In genomic region chr9:100731038-100731556, GRCh38 we compare ENCODE assay signal across 28 cellular contexts.
DNase-seq lines count a peak whose midpoint lies in the region; ATAC-seq, FAIRE-seq and TF ChIP-seq lines count a peak whose summit lies in the region.
"Had no signal": no experiment of that assay in that cellular context is flagged by ENCODE, and none has a peak within 500 bp of the region (broad histone marks: within the 10 kb centered on the region; RNA-seq: fewer than 3 reads in every experiment).

No MANE protein-coding gene starts in this region.

- H3K9me3 Mint-ChIP-seq in stimulated activated memory B cell treated with anti-CD40 and anti-IgM and Interleukin-4, amounts not matched to agents 10 μg/mL and 1 μg/mL and 100 μg/mL, for 72 hours = peaks cover 5% of the 10 kb centered on the region
- no peaks in the 10 kb centered on the region for H3K9me3 Mint-ChIP-seq in osteocyte (ENCODE audit: unreplicated experiment)

- H3K79me1 ChIP-seq in H1 (ENCODE audit: low read depth, low read length) (no peaks in the 10 kb centered on the region), neuronal stem cell (ENCODE audit: low read depth, low read length) (no peaks in the 10 kb centered on the region)

- H3K27me3 ChIP-seq in H1 (replicated peaks in 1 of 4; ENCODE audit: control insufficient read depth in 3 of 4, extremely low read depth in 1 of 4, insufficient read depth in 3 of 4, low read length in 3 of 4) (no peaks in the 10 kb centered on the region), neuronal stem cell (ENCODE audit: control insufficient read depth in 3 of 3, insufficient read depth in 3 of 3, low read depth in 1 of 3, low read length in 3 of 3) (no peaks in the 10 kb centered on the region)
- H3K27me3 ChIP-seq: BLaER1 treated with 17β-estradiol and CSF1 and Interleukin-3, amounts not matched to agents 10 nM and 100 nM had no signal

- TF ChIP-seq CTCF in C4-2B (conservative IDR thresholded peaks at IDR 0.05) (no peak), H1 (IDR thresholded peaks at IDR 0.05; ENCODE audit: control extremely low read depth in 1 of 3, insufficient read depth in 1 of 3, low read depth in 1 of 3, low read length in 3 of 3) (no peak), osteocyte (IDR thresholded peaks at IDR 0.05) (no peak)

- peak overlapping the region; percentile 17; the same call in 1 of the 2 replicates for H3K27ac ChIP-seq in C4-2B
- no peak overlapping the region for H3K27ac ChIP-seq in H1 (ENCODE audit: low read depth, low read length)
- no peak overlapping the region for H3K27ac ChIP-seq in neuronal stem cell (replicated peaks; ENCODE audit: low read length)
- H3K27ac ChIP-seq: 22Rv1; A549; BLaER1 treated with 17β-estradiol and CSF1 and Interleukin-3, amounts not matched to agents 10 nM and 100 nM had no signal

- H3K23ac ChIP-seq in H1 (ENCODE audit: insufficient read length) (no peak overlapping the region), neuronal stem cell (ENCODE audit: low read depth, low read length, poor library complexity) (no peak overlapping the region)

- no peak overlapping the region for H2BK5ac ChIP-seq in H1 (ENCODE audit: low read depth, low read length)
- H2BK5ac ChIP-seq in neuronal stem cell (ENCODE audit: low read length) = no peak overlapping the region

- no peak overlapping the region for H3K14ac ChIP-seq in H1 (ENCODE audit: insufficient read length)
- H3K14ac ChIP-seq in neuronal stem cell (ENCODE audit: low read length) = no peak overlapping the region

- TF ChIP-seq POLR2A in H1 (IDR thresholded peaks at IDR 0.05; ENCODE audit: control extremely low read depth in 1 of 2, low read depth in 2 of 2, low read length in 2 of 2) = no peak

- no peak overlapping the region for H3K56ac ChIP-seq in H1 (replicated peaks; ENCODE audit: insufficient read length, low read depth, low read length)

- no peak overlapping the region for H2BK12ac ChIP-seq in H1 (ENCODE audit: low read depth, low read length)
- H2BK12ac ChIP-seq in neuronal stem cell (ENCODE audit: low read length) = no peak overlapping the region

- H3K9me3 ChIP-seq in H1 (ENCODE audit: insufficient read depth in 2 of 2, low read depth in 1 of 2, low read length in 1 of 2) = peaks cover 0 to 4% of the 10 kb centered on the region in 2 experiments; a peak in 1 of 4 replicates
- H3K9me3 ChIP-seq in neuronal stem cell (replicated peaks in 1 of 2; ENCODE audit: control insufficient read depth in 2 of 2, insufficient read depth in 1 of 2, low read depth in 1 of 2, low read length in 2 of 2) = peaks cover 0 to 5% of the 10 kb centered on the region in 2 donors
- H3K9me3 ChIP-seq: A549 had no signal

- H2BK15ac ChIP-seq in H1 (ENCODE audit: low read length) (no peak overlapping the region), neuronal stem cell (ENCODE audit: low read length) (no peak overlapping the region)

- H3K4ac ChIP-seq in H1 (replicated peaks; ENCODE audit: insufficient read length, low read depth, low read length) (no peak overlapping the region), neuronal stem cell (ENCODE audit: low read length) (no peak overlapping the region)

- POLR2A ChIA-PET in H1 (lab: Charles Lee; ENCODE audit: partially characterized antibody) = no interaction called here

- no peaks in the 10 kb centered on the region for H3K27me3 Mint-ChIP-seq in stimulated activated memory B cell treated with anti-CD40 and anti-IgM and Interleukin-4, amounts not matched to agents 10 μg/mL and 1 μg/mL and 100 μg/mL, for 72 hours
- H3K27me3 Mint-ChIP-seq in osteocyte (ENCODE audit: unreplicated experiment) = no peaks in the 10 kb centered on the region
- H3K27me3 Mint-ChIP-seq: B cell; CD4-positive, alpha-beta memory T cell; CD4-positive, CD25-positive, alpha-beta regulatory T cell; CD8-positive, alpha-beta memory T cell had no signal

- no peaks in the 10 kb centered on the region for H4K20me1 ChIP-seq in H1 (replicated peaks in 1 of 2; ENCODE audit: control insufficient read depth in 1 of 2, insufficient read depth in 2 of 2, low read length in 2 of 2)
- H4K20me1 ChIP-seq: BLaER1 treated with 17β-estradiol and CSF1 and Interleukin-3, amounts not matched to agents 10 nM and 100 nM had no signal

- no peaks in the 10 kb centered on the region for H3K4me1 Mint-ChIP-seq in stimulated activated memory B cell treated with anti-CD40 and anti-IgM and Interleukin-4, amounts not matched to agents 10 μg/mL and 1 μg/mL and 100 μg/mL, for 72 hours
- H3K4me1 Mint-ChIP-seq in osteocyte (ENCODE audit: unreplicated experiment) = no peaks in the 10 kb centered on the region
- H3K4me1 Mint-ChIP-seq: B cell; CD14-positive monocyte; CD4-positive, alpha-beta memory T cell; CD4-positive, CD25-positive, alpha-beta regulatory T cell; CD8-positive, alpha-beta memory T cell had no signal

- H2AFZ ChIP-seq in H1 (ENCODE audit: low read length) (no peak overlapping the region), neuronal stem cell (ENCODE audit: low read length) (no peak overlapping the region)

- H2AK5ac ChIP-seq in H1 (ENCODE audit: low read depth, low read length) = peak overlapping the region; percentile 24; the same call in 1 of the 2 replicates
- H2AK5ac ChIP-seq in neuronal stem cell (ENCODE audit: low read depth, low read length) = peak overlapping the region; percentile 92

- CTCF ChIA-PET in H1 (lab: Charles Lee; ENCODE audit: partially characterized antibody) = interaction anchor here (0.6 to 3.0 kb wide), 6 partner anchors 17 to 388 kb away, joined by 3 to 11 read pairs (median 4); no protein-coding TSS in a partner anchor

- TF ChIP-seq RAD21 in H1 (IDR thresholded peaks at IDR 0.05 in 1 of 2, conservative IDR thresholded peaks at IDR 0.05 in 1 of 2; ENCODE audit: low read depth in 2 of 2, low read length in 2 of 2) = no peak

- H4K8ac ChIP-seq in H1 (ENCODE audit: extremely low read depth, insufficient read depth, low read length) (no peak overlapping the region), neuronal stem cell (ENCODE audit: low read depth, low read length) (peak overlapping the region; percentile 82)

- H3K27ac Mint-ChIP-seq in stimulated activated memory B cell treated with anti-CD40 and anti-IgM and Interleukin-4, amounts not matched to agents 10 μg/mL and 1 μg/mL and 100 μg/mL, for 72 hours = no peak overlapping the region
- H3K27ac Mint-ChIP-seq in osteocyte (ENCODE audit: unreplicated experiment) = no peak overlapping the region
- H3K27ac Mint-ChIP-seq: B cell; CD4-positive, alpha-beta memory T cell; CD4-positive, CD25-positive, alpha-beta regulatory T cell; CD8-positive, alpha-beta memory T cell had no signal

- H4K91ac ChIP-seq in H1 (replicated peaks; ENCODE audit: insufficient read length, low read length) (no peak overlapping the region), neuronal stem cell (ENCODE audit: low read depth, low read length, poor library complexity) (peak overlapping the region; percentile 85)

- ATAC-seq in stimulated activated memory B cell treated with anti-CD40 and anti-IgM and Interleukin-4, amounts not matched to agents 10 μg/mL and 1 μg/mL and 100 μg/mL, for 72 hours = peak; percentile 20
- ATAC-seq: A549, GM12878 had no signal

- H2BK120ac ChIP-seq in H1 (replicated peaks; ENCODE audit: low read depth, low read length) (no peak overlapping the region), neuronal stem cell (ENCODE audit: low read depth, low read length) (no peak overlapping the region)

- H3K4me2 ChIP-seq in H1 (ENCODE audit: insufficient read depth in 1 of 2, low read depth in 2 of 2, low read length in 2 of 2) = no peak overlapping the region
- no peak overlapping the region for H3K4me2 ChIP-seq in neuronal stem cell (ENCODE audit: insufficient read depth, low read length, poor library complexity, severe bottlenecking)
- H3K4me2 ChIP-seq: A549; BLaER1 treated with 17β-estradiol and CSF1 and Interleukin-3, amounts not matched to agents 10 nM and 100 nM had no signal

- no peak overlapping the region for H2BK20ac ChIP-seq in H1 (ENCODE audit: low read length)

- no peaks in the 10 kb centered on the region for H3K36me3 Mint-ChIP-seq in stimulated activated memory B cell treated with anti-CD40 and anti-IgM and Interleukin-4, amounts not matched to agents 10 μg/mL and 1 μg/mL and 100 μg/mL, for 72 hours
- H3K36me3 Mint-ChIP-seq in osteocyte (ENCODE audit: unreplicated experiment) = no peaks in the 10 kb centered on the region
- H3K36me3 Mint-ChIP-seq: CD14-positive monocyte; CD4-positive, alpha-beta memory T cell; CD4-positive, CD25-positive, alpha-beta regulatory T cell; CD8-positive, alpha-beta memory T cell had no signal

- H4K5ac ChIP-seq in H1 (ENCODE audit: insufficient read length, low read depth, low read length) = no peak overlapping the region

- H3K4me3 ChIP-seq in H1 (ENCODE audit: extremely low read depth in 1 of 4, insufficient read depth in 2 of 4, low read depth in 3 of 4, low read length in 4 of 4) (no peak overlapping the region), neuronal stem cell (ENCODE audit: low read length in 2 of 2) (no peak overlapping the region)
- H3K4me3 ChIP-seq: A549; BLaER1 treated with 17β-estradiol and CSF1 and Interleukin-3, amounts not matched to agents 10 nM and 100 nM; GM12878 had no signal

- no peaks in the 10 kb centered on the region for H3K79me2 ChIP-seq in H1 (ENCODE audit: control insufficient read depth in 1 of 2, insufficient read depth in 2 of 2, low read length in 2 of 2)

- TF ChIP-seq EP300 in H1 (IDR thresholded peaks at IDR 0.05; ENCODE audit: borderline replicate concordance in 1 of 2, low read depth in 2 of 2, low read length in 2 of 2) = no peak

- no peak for FAIRE-seq in H1 (lab: Jason Lieb, UNC)
- FAIRE-seq: A549, GM12878, GM12892, GM18507 had no signal

- H3K36me3 ChIP-seq in H1 (ENCODE audit: control insufficient read depth in 2 of 4, insufficient read depth in 4 of 4, low read length in 3 of 4) = no peaks in the 10 kb centered on the region; a peak in 2 of 8 replicates
- no peaks in the 10 kb centered on the region for H3K36me3 ChIP-seq in neuronal stem cell (replicated peaks in 1 of 2; ENCODE audit: control insufficient read depth in 2 of 2, insufficient read depth in 2 of 2, low read length in 2 of 2)
- H3K36me3 ChIP-seq: BLaER1 treated with 17β-estradiol and CSF1 and Interleukin-3, amounts not matched to agents 10 nM and 100 nM had no signal

- no peaks in the 10 kb centered on the region for H3K23me2 ChIP-seq in H1 (ENCODE audit: low read depth, low read length)

- WGBS in H1 (ENCODE audit: extremely low coverage in 1 of 2, insufficient coverage in 1 of 2, insufficient read length in 1 of 2, insufficient replicate concordance in 2 of 2, low coverage in 1 of 2, low lambda C conversion rate in 2 of 2, missing lambda C conversion rate in 1 of 2), 2 experiments = 92% methylated on average over 18 of the region's 18 CpGs; no CpG with 5 or more reads in 1 of the 2 experiments
- WGBS in neuronal stem cell (ENCODE audit: extremely low coverage in 2 of 2, insufficient read length in 2 of 2, insufficient replicate concordance in 1 of 2), 2 donors = no CpG with 5 or more reads among the region's 18 CpGs

- DNase-seq in H1 (ENCODE audit: low read depth in 1 of 2, low spot score in 2 of 2) = no peak
- no peak for DNase-seq in neuronal stem cell (ENCODE audit: low spot score)
- no peak for DNase-seq in superior temporal gyrus (ENCODE audit: extremely low spot score)
- DNase-seq in NOMO-1 treated with dmso at 0.1 percent for 144 hours (lab: John Stamatoyannopoulos, UW; ENCODE audit: unreplicated experiment) = no peak
- no peak for DNase-seq in activated T-cell treated with anti-CD3 and anti-CD28 coated beads, Interleukin-2, amount 50 U/mL, for 1 hour
- no peak for DNase-seq in osteocyte (ENCODE audit: extremely low spot score, unreplicated experiment)
- DNase-seq: AML-193; CD4-positive, alpha-beta memory T cell; CD4-positive, CD25-positive, alpha-beta regulatory T cell; CD8-positive, alpha-beta memory T cell; COR-L47; DMS 273 treated with DMSO at 0.1 percent for 48 hours; DMS153; DMS53; DMS79; DND-41; EL; GDM1 had no signal

- H3K9ac ChIP-seq in H1 (replicated peaks in 1 of 4; ENCODE audit: extremely low read depth in 1 of 4, low read depth in 3 of 4, low read length in 3 of 4) = no peak overlapping the region
- H3K9ac ChIP-seq in neuronal stem cell (ENCODE audit: low read depth, low read length, poor library complexity) = no peak overlapping the region
- H3K9ac ChIP-seq: BLaER1 treated with 17β-estradiol and CSF1 and Interleukin-3, amounts not matched to agents 10 nM and 100 nM had no signal

- H3K18ac ChIP-seq in H1 (ENCODE audit: extremely low read depth, low read length) = no peak overlapping the region
- H3K18ac ChIP-seq in neuronal stem cell (ENCODE audit: low read length) = no peak overlapping the region

- H3K4me3 Mint-ChIP-seq in stimulated activated memory B cell treated with anti-CD40 and anti-IgM and Interleukin-4, amounts not matched to agents 10 μg/mL and 1 μg/mL and 100 μg/mL, for 72 hours = no peak overlapping the region
- no peak overlapping the region for H3K4me3 Mint-ChIP-seq in osteocyte (ENCODE audit: unreplicated experiment)
- H3K4me3 Mint-ChIP-seq: B cell; CD14-positive monocyte; CD4-positive, alpha-beta memory T cell; CD4-positive, CD25-positive, alpha-beta regulatory T cell; CD8-positive, alpha-beta memory T cell had no signal

- peaks cover 0 to 2% (median 0%) of the 10 kb centered on the region in 4 experiments; a peak in 1 of 7 replicates for H3K4me1 ChIP-seq in H1 (replicated peaks in 1 of 4; ENCODE audit: control insufficient read depth in 3 of 4, insufficient read depth in 4 of 4, low read length in 3 of 4)
- H3K4me1 ChIP-seq in neuronal stem cell (ENCODE audit: control insufficient read depth in 2 of 2, insufficient read depth in 1 of 2, low read depth in 1 of 2, low read length in 2 of 2) = no peaks in the 10 kb centered on the region
- H3K4me1 ChIP-seq: A549; BLaER1 treated with 17β-estradiol and CSF1 and Interleukin-3, amounts not matched to agents 10 nM and 100 nM had no signal
